In the genomic region with DNA sequence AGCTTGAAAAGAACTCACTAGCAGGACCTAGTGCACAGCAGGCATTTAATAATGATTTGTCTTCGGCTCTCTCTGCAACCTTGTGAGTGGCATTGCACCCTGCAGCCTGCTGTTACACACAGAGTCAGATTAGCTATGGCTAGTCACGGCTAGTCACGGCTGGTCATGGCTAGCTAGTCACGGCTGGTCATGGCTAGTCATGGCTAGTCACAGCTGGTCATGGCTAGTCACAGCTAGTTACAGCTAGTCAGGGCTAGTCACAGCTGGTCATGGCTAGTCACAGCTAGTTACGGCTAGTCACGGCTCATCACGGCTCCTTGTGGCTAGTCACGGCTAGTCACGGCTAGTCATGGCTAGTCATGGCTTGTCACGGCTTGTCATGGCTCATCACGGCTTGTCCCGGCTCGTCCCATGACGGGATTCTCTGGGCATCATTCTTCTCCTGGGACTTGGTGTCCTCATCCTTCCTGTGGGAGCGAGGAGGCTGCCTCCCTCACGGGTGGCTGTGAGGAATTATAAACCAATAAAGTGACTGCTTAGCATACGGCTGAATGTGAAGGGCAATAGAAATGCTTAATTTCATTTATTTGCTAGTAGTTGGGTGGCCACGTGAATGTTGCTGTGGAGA, we compare ENCODE assay signal across 30 cellular contexts. TPM values are rescaled to one million over a fixed set of nuclear protein-coding genes. Genes with fewer than 3 reads are reported as not detected.
"Had no signal": no experiment of that assay in that cellular context is flagged by ENCODE, and none has a peak within 500 bp of the region (broad histone marks: within the 10 kb centered on the region; RNA-seq: fewer than 3 reads in every experiment).

No MANE protein-coding gene starts in this region.

- H3K27ac ChIP-seq: Peyer's patch, RWPE1, WERI-Rb-1 had no signal

- H3K27ac Mint-ChIP-seq: activated CD8-positive, alpha-beta T cell treated with anti-CD3 and anti-CD28 coated beads for 36 hours; activated naive CD4-positive, alpha-beta T cell treated with anti-CD3 and anti-CD28 coated beads, Interleukin-2, amount 10 ng/mL, durations not matched to agents 7 days and 5 days; activated naive CD8-positive, alpha-beta T cell; activated naive CD8-positive, alpha-beta T cell treated with anti-CD3 and anti-CD28 coated beads, Interleukin-2, amount 50 U/mL, for 24 hours; activated T-cell treated with anti-CD3 and anti-CD28 coated beads, Interleukin-2, amount 50 U/mL, for 72 hours; activated T-helper 17 cell treated with anti-CD3 and anti-CD28 coated beads, Interleukin-2, amount 50 U/mL, for 72 hours; T-cell had no signal

- H3K36me3 Mint-ChIP-seq: activated naive CD4-positive, alpha-beta T cell treated with anti-CD3 and anti-CD28 coated beads, Interleukin-2, amount 10 ng/mL, durations not matched to agents 7 days and 5 days; activated naive CD8-positive, alpha-beta T cell; brain; T-cell had no signal

- ATAC-seq: activated CD8-positive, alpha-beta T cell treated with anti-CD3 and anti-CD28 coated beads for 36 hours; activated naive CD8-positive, alpha-beta T cell treated with anti-CD3 and anti-CD28 coated beads, Interleukin-2, amount 50 U/mL, for 24 hours; activated T-cell treated with anti-CD3 and anti-CD28 coated beads, Interleukin-2, amount 50 U/mL, for 72 hours; activated T-helper 17 cell treated with anti-CD3 and anti-CD28 coated beads, Interleukin-2, amount 50 U/mL, for 72 hours; Right ventricle myocardium inferior; SK-N-SH treated with all-trans-retinoic acid at 6 μM for 48 hours had no signal

- H3K4me1 Mint-ChIP-seq: activated naive CD4-positive, alpha-beta T cell treated with anti-CD3 and anti-CD28 coated beads, Interleukin-2, amount 10 ng/mL, durations not matched to agents 7 days and 5 days; activated naive CD8-positive, alpha-beta T cell treated with anti-CD3 and anti-CD28 coated beads, Interleukin-2, amount 50 U/mL, for 24 hours; activated T-helper 17 cell treated with anti-CD3 and anti-CD28 coated beads, Interleukin-2, amount 50 U/mL, for 72 hours; brain; T-cell had no signal

- DNase-seq: activated CD4-positive, alpha-beta T cell treated with anti-CD3 and anti-CD28 coated beads for 1 hour; activated CD4-positive, alpha-beta T cell treated with anti-CD3 and anti-CD28 coated beads for 48 hours; activated CD4-positive, alpha-beta T cell treated with anti-CD3 and anti-CD28 coated beads, Interleukin-2, amount 50 U/mL, for 4 hours; activated CD4-positive, CD25-positive, alpha-beta regulatory T cell; activated CD8-positive, alpha-beta T cell treated with anti-CD3 and anti-CD28 coated beads for 36 hours; activated naive CD4-positive, alpha-beta T cell treated with anti-CD3 and anti-CD28 coated beads, Interleukin-2, amount 10 ng/mL, durations not matched to agents 7 days and 5 days; activated naive CD8-positive, alpha-beta T cell treated with anti-CD3 and anti-CD28 coated beads, Interleukin-2, amount 50 U/mL, for 24 hours; activated T-cell treated with anti-CD3 and anti-CD28 coated beads, Interleukin-2, amount 50 U/mL, for 1 hour; activated T-cell treated with anti-CD3 and anti-CD28 coated beads, Interleukin-2, amount 50 U/mL, for 72 hours; anterior cingulate cortex; central memory CD4-positive, alpha-beta T cell; NCI-H1105 treated with DMSO at 0.1 percent for 48 hours; NCI-H1436; NCI-H1694; NCI-H1930; NCI-H345; NCI-H524 treated with DMSO at 0.1 percent for 48 hours; SIG-M5; T-cell; T-helper 2 cell; T-helper 9 cell; WERI-Rb-1 had no signal

- H3K36me3 ChIP-seq: Peyer's patch, WERI-Rb-1 had no signal

- H3K27me3 ChIP-seq: Peyer's patch had no signal

- H3K9me3 ChIP-seq: Peyer's patch had no signal

- H3K4me3 ChIP-seq: Peyer's patch had no signal

- FAIRE-seq: bronchial epithelial cell had no signal

- H3K4me3 Mint-ChIP-seq: activated CD8-positive, alpha-beta T cell treated with anti-CD3 and anti-CD28 coated beads for 36 hours; activated naive CD4-positive, alpha-beta T cell treated with anti-CD3 and anti-CD28 coated beads, Interleukin-2, amount 10 ng/mL, durations not matched to agents 7 days and 5 days; activated naive CD8-positive, alpha-beta T cell; activated naive CD8-positive, alpha-beta T cell treated with anti-CD3 and anti-CD28 coated beads, Interleukin-2, amount 50 U/mL, for 24 hours; activated T-cell treated with anti-CD3 and anti-CD28 coated beads, Interleukin-2, amount 50 U/mL, for 72 hours; activated T-helper 17 cell treated with anti-CD3 and anti-CD28 coated beads, Interleukin-2, amount 50 U/mL, for 72 hours; T-cell had no signal

- H3K9me3 Mint-ChIP-seq: activated CD8-positive, alpha-beta T cell treated with anti-CD3 and anti-CD28 coated beads for 36 hours; activated naive CD4-positive, alpha-beta T cell treated with anti-CD3 and anti-CD28 coated beads, Interleukin-2, amount 10 ng/mL, durations not matched to agents 7 days and 5 days; activated naive CD8-positive, alpha-beta T cell treated with anti-CD3 and anti-CD28 coated beads, Interleukin-2, amount 50 U/mL, for 24 hours; activated T-cell treated with anti-CD3 and anti-CD28 coated beads, Interleukin-2, amount 50 U/mL, for 72 hours; activated T-helper 17 cell treated with anti-CD3 and anti-CD28 coated beads, Interleukin-2, amount 50 U/mL, for 72 hours; T-cell had no signal

- H3K4me1 ChIP-seq: Peyer's patch had no signal

RNA-seq across cellular contexts. Expression of gene KIF26B, which starts 12.5 kb away (rescaled TPM):
- total RNA-seq: activated T-helper 17 cell treated with anti-CD3 and anti-CD28 coated beads, Interleukin-2, amount 50 U/mL, for 72 hours had no signal
